Comparison of ENCODE assay signal across 14 cellular contexts in genomic region chr16:54568897-54569807, GRCh38.
"Had no signal": no experiment of that assay in that cellular context is flagged by ENCODE, and none has a peak within 500 bp of the region (broad histone marks: within the 10 kb centered on the region; RNA-seq: fewer than 3 reads in every experiment).

No MANE protein-coding gene starts in this region.

- H3K27me3 ChIP-seq: upper lobe of left lung had no signal

- H3K9me3 ChIP-seq: lower lobe of right lung, psoas muscle, upper lobe of left lung had no signal

- H3K27me3 Mint-ChIP-seq: activated naive CD4-positive, alpha-beta T cell treated with anti-CD3 and anti-CD28 coated beads, Interleukin-2, amount 10 ng/mL, durations not matched to agents 7 days and 5 days; central memory CD8-positive, alpha-beta T cell; dendritic cell treated with granulocyte-macrophage colony-stimulating factor and Interleukin-4, amounts not matched to agents 40 ng/mL and 50 ng/mL, for 4 days; stimulated activated naive CD8-positive, alpha-beta T cell treated with anti-CD3 and anti-CD28 coated beads, Interleukin-15, Interleukin-2, amounts not matched to agents 100 ng/mL and 50 ng/mL, for 24 hours had no signal

- H3K9me3 Mint-ChIP-seq: activated T-helper 2 cell treated with anti-CD3 and anti-CD28 coated beads, Interferon-gamma antibody, Interleukin-2, Interleukin-4, amounts not matched to agents 10 μg/mL and 5 μg/mL and 100 μg/mL, durations not matched to agents 14 hours and 24 hours and 36 hours; central memory CD8-positive, alpha-beta T cell; dendritic cell treated with granulocyte-macrophage colony-stimulating factor and Interleukin-4, amounts not matched to agents 40 ng/mL and 50 ng/mL, for 4 days; stimulated activated naive CD8-positive, alpha-beta T cell treated with anti-CD3 and anti-CD28 coated beads, Interleukin-15, Interleukin-2, amounts not matched to agents 100 ng/mL and 50 ng/mL, for 24 hours had no signal

- H3K4me1 ChIP-seq: lower lobe of right lung, psoas muscle, upper lobe of left lung had no signal

- H3K4me3 ChIP-seq: lower lobe of right lung, psoas muscle, upper lobe of left lung had no signal

- H3K27ac Mint-ChIP-seq: activated naive CD4-positive, alpha-beta T cell treated with anti-CD3 and anti-CD28 coated beads, Interleukin-2, amount 10 ng/mL, durations not matched to agents 7 days and 5 days; activated T-helper 2 cell treated with anti-CD3 and anti-CD28 coated beads, Interferon-gamma antibody, Interleukin-2, Interleukin-4, amounts not matched to agents 10 μg/mL and 5 μg/mL and 100 μg/mL, durations not matched to agents 14 hours and 24 hours and 36 hours; dendritic cell treated with granulocyte-macrophage colony-stimulating factor and Interleukin-4, amounts not matched to agents 40 ng/mL and 50 ng/mL, for 4 days; naive thymus-derived CD8-positive, alpha-beta T cell; stimulated activated naive CD8-positive, alpha-beta T cell treated with anti-CD3 and anti-CD28 coated beads, Interleukin-15, Interleukin-2, amounts not matched to agents 100 ng/mL and 50 ng/mL, for 24 hours; T-helper 1 cell treated with Interleukin-12 subunit alpha and Interleukin-12 subunit beta and Interleukin-4 antibody, amounts not matched to agents 30 μg/mL and 1 μg/mL, for 36 hours had no signal

- H3K36me3 ChIP-seq: lower lobe of right lung, upper lobe of left lung had no signal

- ATAC-seq: lower lobe of right lung; naive thymus-derived CD8-positive, alpha-beta T cell had no signal

- H3K36me3 Mint-ChIP-seq: activated naive CD4-positive, alpha-beta T cell treated with anti-CD3 and anti-CD28 coated beads, Interleukin-2, amount 10 ng/mL, durations not matched to agents 7 days and 5 days; naive thymus-derived CD8-positive, alpha-beta T cell had no signal

- DNase-seq: activated CD4-positive, CD25-positive, alpha-beta regulatory T cell; activated naive CD4-positive, alpha-beta T cell treated with anti-CD3 and anti-CD28 coated beads, Interleukin-2, amount 10 ng/mL, durations not matched to agents 7 days and 5 days; kidney; lower lobe of right lung; naive thymus-derived CD8-positive, alpha-beta T cell; occipital lobe; psoas muscle; stimulated activated CD4-positive, alpha-beta T cell treated with anti-CD3 and anti-CD28 coated beads, Interleukin-4, amount 100 ng/mL, for 24 hours; upper lobe of left lung had no signal

- H3K4me1 Mint-ChIP-seq: activated naive CD4-positive, alpha-beta T cell treated with anti-CD3 and anti-CD28 coated beads, Interleukin-2, amount 10 ng/mL, durations not matched to agents 7 days and 5 days; central memory CD8-positive, alpha-beta T cell; naive thymus-derived CD8-positive, alpha-beta T cell had no signal

- H3K4me3 Mint-ChIP-seq: activated naive CD4-positive, alpha-beta T cell treated with anti-CD3 and anti-CD28 coated beads, Interleukin-2, amount 10 ng/mL, durations not matched to agents 7 days and 5 days; central memory CD8-positive, alpha-beta T cell; dendritic cell treated with granulocyte-macrophage colony-stimulating factor and Interleukin-4, amounts not matched to agents 40 ng/mL and 50 ng/mL, for 4 days; naive thymus-derived CD8-positive, alpha-beta T cell; stimulated activated naive CD8-positive, alpha-beta T cell treated with anti-CD3 and anti-CD28 coated beads, Interleukin-15, Interleukin-2, amounts not matched to agents 100 ng/mL and 50 ng/mL, for 24 hours; T-helper 1 cell treated with Interleukin-12 subunit alpha and Interleukin-12 subunit beta and Interleukin-4 antibody, amounts not matched to agents 30 μg/mL and 1 μg/mL, for 36 hours had no signal

- H3K27ac ChIP-seq: lower lobe of right lung, psoas muscle, upper lobe of left lung had no signal
